In the genomic region with DNA sequence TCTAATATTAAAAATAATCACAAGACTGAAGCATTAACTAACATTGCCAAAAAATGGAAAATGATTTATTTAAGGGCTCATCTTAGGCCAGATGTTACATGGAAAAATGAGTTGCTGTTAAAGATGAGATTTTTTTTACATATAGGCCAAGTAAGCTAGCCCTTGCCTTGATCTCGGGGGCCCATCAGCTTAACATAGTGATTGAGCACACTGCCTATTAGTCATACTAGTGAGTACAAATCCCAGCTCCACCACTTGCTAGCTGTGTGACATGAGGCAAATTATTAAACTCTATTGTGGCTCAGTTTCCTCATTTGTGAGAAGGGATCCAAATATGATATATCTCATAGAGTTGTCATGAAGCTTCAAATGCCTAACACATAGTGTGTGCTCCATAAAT, we compare ENCODE assay signal across 21 cellular contexts.
"Had no signal": no experiment of that assay in that cellular context is flagged by ENCODE, and none has a peak within 500 bp of the region (broad histone marks: within the 10 kb centered on the region; RNA-seq: fewer than 3 reads in every experiment).

No MANE protein-coding gene starts in this region.

- H3K4me3 Mint-ChIP-seq: activated B cell treated with CpG ODN at 0.5 μM for 24 hours; activated CD4-positive, alpha-beta T cell treated with anti-CD3 and anti-CD28 coated beads, Interleukin-2, amount 10 ng/mL, durations not matched to agents 24 days and 14 days; activated T-cell treated with anti-CD3 and anti-CD28 coated beads, Interleukin-2, amount 50 U/mL, for 72 hours; neural crest cell had no signal

- DNase-seq: activated B cell treated with CpG ODN at 0.5 μM for 24 hours; activated CD4-positive, alpha-beta T cell treated with anti-CD3 and anti-CD28 coated beads, Interleukin-2, amount 10 ng/mL, durations not matched to agents 24 days and 14 days; activated CD8-positive, alpha-beta memory T cell treated with anti-CD3 and anti-CD28 coated beads, Interleukin-2, amount 50 U/mL, for 48 hours; activated gamma-delta T cell; activated T-cell treated with anti-CD3 and anti-CD28 coated beads, Interleukin-2, amount 50 U/mL, for 72 hours; amniotic stem cell; body of pancreas; caudate nucleus; colonic mucosa; foreskin melanocyte; left cardiac atrium; lower lobe of right lung; midbrain; ovary; stimulated activated naive CD8-positive, alpha-beta T cell treated with anti-CD3 and anti-CD28 coated beads, Interleukin-15, Interleukin-2, amounts not matched to agents 100 U/mL and 50 U/mL, for 24 hours; T-helper 2 cell; trophoblast cell had no signal

- H3K4me1 ChIP-seq: body of pancreas, colonic mucosa, lower lobe of right lung had no signal

- H3K9me3 Mint-ChIP-seq: activated B cell treated with CpG ODN at 0.5 μM for 24 hours; activated CD4-positive, alpha-beta T cell treated with anti-CD3 and anti-CD28 coated beads, Interleukin-2, amount 10 ng/mL, durations not matched to agents 24 days and 14 days; activated naive CD4-positive, alpha-beta T cell treated with anti-CD3 and anti-CD28 coated beads, Interleukin-2, amount 50 U/mL, for 72 hours; activated T-cell treated with anti-CD3 and anti-CD28 coated beads, Interleukin-2, amount 50 U/mL, for 72 hours; neural crest cell had no signal

- H3K36me3 Mint-ChIP-seq: activated naive CD4-positive, alpha-beta T cell treated with anti-CD3 and anti-CD28 coated beads, Interleukin-2, amount 50 U/mL, for 72 hours had no signal

- H3K27me3 ChIP-seq: body of pancreas, colonic mucosa, ovary, suprapubic skin had no signal

- H3K27ac ChIP-seq: body of pancreas, colonic mucosa, lower lobe of right lung, ovary, skin epidermis, suprapubic skin had no signal

- ATAC-seq: activated naive CD4-positive, alpha-beta T cell treated with anti-CD3 and anti-CD28 coated beads, Interleukin-2, amount 50 U/mL, for 72 hours; activated T-cell treated with anti-CD3 and anti-CD28 coated beads, Interleukin-2, amount 50 U/mL, for 72 hours; body of pancreas; left cardiac atrium; lower lobe of right lung; stimulated activated naive CD8-positive, alpha-beta T cell treated with anti-CD3 and anti-CD28 coated beads, Interleukin-15, Interleukin-2, amounts not matched to agents 100 U/mL and 50 U/mL, for 24 hours had no signal

- H3K27ac Mint-ChIP-seq: activated B cell treated with CpG ODN at 0.5 μM for 24 hours; activated CD4-positive, alpha-beta T cell treated with anti-CD3 and anti-CD28 coated beads, Interleukin-2, amount 10 ng/mL, durations not matched to agents 24 days and 14 days; activated naive CD4-positive, alpha-beta T cell treated with anti-CD3 and anti-CD28 coated beads, Interleukin-2, amount 50 U/mL, for 72 hours; activated T-cell treated with anti-CD3 and anti-CD28 coated beads, Interleukin-2, amount 50 U/mL, for 72 hours had no signal

- H3K9me3 ChIP-seq: body of pancreas, colonic mucosa, lower lobe of right lung, ovary, suprapubic skin had no signal

- H3K36me3 ChIP-seq: colonic mucosa, lower lobe of right lung, ovary, suprapubic skin had no signal

- H3K4me3 ChIP-seq: body of pancreas, colonic mucosa, lower lobe of right lung, ovary, skin epidermis, suprapubic skin had no signal

- H3K27me3 Mint-ChIP-seq: activated B cell treated with CpG ODN at 0.5 μM for 24 hours had no signal
